Comparison of ENCODE assay signal across 8 cellular contexts in the genomic region with DNA sequence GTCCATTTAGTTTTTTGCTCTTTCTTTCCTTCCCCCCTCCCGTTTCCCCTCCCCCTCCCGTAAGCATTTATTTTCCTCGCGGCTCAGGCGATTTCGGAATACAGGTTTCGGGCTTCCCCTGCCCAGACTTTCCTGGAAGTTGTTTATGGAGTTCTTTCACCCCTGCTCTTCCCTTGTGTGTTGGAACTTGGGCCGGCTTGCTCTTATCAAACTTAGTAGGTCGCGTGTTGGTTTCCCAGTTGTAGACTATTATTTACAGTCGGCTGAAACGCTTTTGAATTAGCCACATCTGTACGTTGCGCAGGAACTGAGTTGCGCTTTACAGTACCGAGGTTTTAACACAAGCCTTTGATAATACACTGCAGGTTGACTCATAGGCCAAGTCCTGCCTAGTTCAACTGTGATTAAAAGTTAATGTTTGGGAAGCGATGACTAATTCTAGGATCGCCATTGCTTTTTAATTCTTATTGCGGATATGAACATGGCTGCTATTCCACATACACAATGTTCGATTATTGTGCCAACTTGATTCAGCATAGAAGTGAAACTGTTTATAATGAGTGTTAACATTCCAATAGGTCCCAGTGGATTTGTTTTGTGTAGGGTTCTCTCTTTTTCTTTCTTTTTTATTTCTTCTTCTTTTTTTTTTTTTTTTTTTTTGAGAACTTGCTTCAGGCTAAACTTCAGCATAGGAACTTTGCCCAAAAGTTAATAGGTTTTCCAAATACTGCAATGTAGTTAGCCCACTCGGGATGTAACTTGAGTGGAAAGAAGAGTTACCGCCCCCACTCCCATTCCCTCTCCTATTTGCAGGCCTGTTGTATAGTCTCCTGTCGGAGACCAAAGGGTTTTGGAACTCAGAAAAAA. TPM values are rescaled to one million over a fixed set of nuclear protein-coding genes. Genes with fewer than 3 reads are reported as not detected.
DNase-seq lines count a peak whose midpoint lies in the region; ATAC-seq and TF ChIP-seq lines count a peak whose summit lies in the region.

No MANE protein-coding gene starts in this region.

- CTCF ChIA-PET in activated CD4-positive, alpha-beta memory T cell treated with anti-CD3 and anti-CD28 coated beads for 36 hours (lab: Charles Lee): no interaction called here

- no peaks in the 10 kb centered on the region for H3K9me3 Mint-ChIP-seq in activated CD4-positive, alpha-beta memory T cell treated with anti-CD3 and anti-CD28 coated beads for 36 hours
- H3K9me3 Mint-ChIP-seq in natural killer cell treated with Interleukin-12 subunit alpha and Interleukin-12 subunit beta and Interleukin-15 and Interleukin-18, amount 100 ng/mL, for 72 hours: no peaks in the 10 kb centered on the region

- H3K27me3 Mint-ChIP-seq in activated CD4-positive, alpha-beta memory T cell treated with anti-CD3 and anti-CD28 coated beads for 36 hours: peaks cover 26% of the 10 kb centered on the region
- H3K27me3 Mint-ChIP-seq in natural killer cell treated with Interleukin-12 subunit alpha and Interleukin-12 subunit beta and Interleukin-15 and Interleukin-18, amount 100 ng/mL, for 72 hours: peaks cover 29 to 64% of the 10 kb centered on the region in 2 donors

- peak overlapping the region; percentile 94 for H3K27ac ChIP-seq in fibroblast of lung (ENCODE audit: insufficient read depth, low read length)

- H3K4me1 Mint-ChIP-seq in activated CD4-positive, alpha-beta memory T cell treated with anti-CD3 and anti-CD28 coated beads for 36 hours (ENCODE audit: low read depth): peaks cover 9% of the 10 kb centered on the region
- H3K4me1 Mint-ChIP-seq in natural killer cell treated with Interleukin-12 subunit alpha and Interleukin-12 subunit beta and Interleukin-15 and Interleukin-18, amount 100 ng/mL, for 72 hours (ENCODE audit: low read depth in 2 of 2): peaks cover 6 to 7% of the 10 kb centered on the region in 2 donors

- POLR2A ChIA-PET in activated CD4-positive, alpha-beta memory T cell treated with anti-CD3 and anti-CD28 coated beads for 36 hours (lab: Charles Lee): no interaction called here

- peak overlapping the region; percentile 73 to 95 (median 76) for H3K4me3 ChIP-seq in fibroblast of lung (replicated peaks in 1 of 4; ENCODE audit: control extremely low read depth in 1 of 4, insufficient read depth in 1 of 4, low read depth in 3 of 4, low read length in 4 of 4)

- peak; percentile 0 for DNase-seq in stimulated activated CD4-positive, alpha-beta T cell treated with anti-CD3 and anti-CD28 coated beads, Interleukin-12 subunit alpha, Interleukin-12 subunit beta, amount 100 ng/mL, for 4 hours
- no peak for DNase-seq in stimulated activated CD4-positive, alpha-beta T cell treated with anti-CD3 and anti-CD28 coated beads, Interleukin-2, amount 100 ng/mL, for 48 hours
- DNase-seq in activated CD4-positive, alpha-beta memory T cell treated with anti-CD3 and anti-CD28 coated beads for 36 hours: peak; percentile 29
- DNase-seq in fibroblast of lung (ENCODE audit: low read depth in 2 of 2) (peak; percentile 90 to 93), GM13977 (ENCODE audit: low spot score) (no peak), erythroblast (lab: John Stamatoyannopoulos, UW) (no peak), NCI-H510A treated with DMSO at 0.1 percent for 48 hours (lab: John Stamatoyannopoulos, UW) (no peak)
- no peak for DNase-seq in natural killer cell treated with Interleukin-12 subunit alpha and Interleukin-12 subunit beta and Interleukin-15 and Interleukin-18, amount 100 ng/mL, for 72 hours (ENCODE audit: low spot score)

- H3K9ac ChIP-seq in fibroblast of lung (ENCODE audit: insufficient read depth, low read length): peak overlapping the region; percentile 94

- ATAC-seq in natural killer cell treated with Interleukin-12 subunit alpha and Interleukin-12 subunit beta and Interleukin-15 and Interleukin-18, amount 100 ng/mL, for 72 hours: no peak

- H4K20me1 ChIP-seq in fibroblast of lung (ENCODE audit: control insufficient read depth, extremely low read depth, insufficient read depth, low read length): no peaks in the 10 kb centered on the region

- peaks cover 60% of the 10 kb centered on the region for H3K79me2 ChIP-seq in fibroblast of lung (ENCODE audit: control insufficient read depth, insufficient read depth, low read length)

- no peak for TF ChIP-seq POLR2A in erythroblast (IDR thresholded peaks at IDR 0.05; ENCODE audit: low read length)

- in situ Hi-C loops in GM13977 (cut with MboI; ENCODE audit: low pct_unique_long_range_greater_than_20kb, low sequenced_read_pairs, unreplicated experiment): no loop called here

- no peaks in the 10 kb centered on the region for H3K9me3 ChIP-seq in fibroblast of lung (ENCODE audit: control insufficient read depth, insufficient read depth, low read depth, low read length)

- intact Hi-C loops in activated CD4-positive, alpha-beta memory T cell treated with anti-CD3 and anti-CD28 coated beads for 36 hours (cut with micrococcal nuclease): loop anchor here (2.0 to 5.0 kb wide), 2 partner anchors 155 to 197 kb away; a partner anchor contains a TSS

- H2AFZ ChIP-seq in fibroblast of lung (ENCODE audit: low read length): no peak overlapping the region

- no peak overlapping the region for H3K27ac Mint-ChIP-seq in activated CD4-positive, alpha-beta memory T cell treated with anti-CD3 and anti-CD28 coated beads for 36 hours
- no peak overlapping the region for H3K27ac Mint-ChIP-seq in natural killer cell treated with Interleukin-12 subunit alpha and Interleukin-12 subunit beta and Interleukin-15 and Interleukin-18, amount 100 ng/mL, for 72 hours

- H3K27me3 ChIP-seq in fibroblast of lung (ENCODE audit: control insufficient read depth, insufficient read depth, low read length): no peaks in the 10 kb centered on the region

- peak overlapping the region; percentile 67 for H3K4me2 ChIP-seq in fibroblast of lung (ENCODE audit: extremely low read depth, insufficient read depth, low read length)

- peaks cover 20% of the 10 kb centered on the region for H3K4me1 ChIP-seq in fibroblast of lung (ENCODE audit: control insufficient read depth, extremely low read depth, insufficient read depth, low read length)

- TF ChIP-seq CTCF in fibroblast of lung (conservative IDR thresholded peaks at IDR 0.05 in 1 of 2, IDR thresholded peaks at IDR 0.05 in 1 of 2; ENCODE audit: low read depth in 1 of 2, low read length in 2 of 2) (no peak), GM13977 (IDR thresholded peaks at IDR 0.05; ENCODE audit: extremely low read depth, insufficient read depth, missing control alignments) (no peak)

- no peaks in the 10 kb centered on the region for H3K36me3 ChIP-seq in fibroblast of lung (ENCODE audit: control insufficient read depth, insufficient read depth, low read length)

- H3K36me3 Mint-ChIP-seq in activated CD4-positive, alpha-beta memory T cell treated with anti-CD3 and anti-CD28 coated beads for 36 hours: no peaks in the 10 kb centered on the region
- peaks cover 6% of the 10 kb centered on the region for H3K36me3 Mint-ChIP-seq in natural killer cell treated with Interleukin-12 subunit alpha and Interleukin-12 subunit beta and Interleukin-15 and Interleukin-18, amount 100 ng/mL, for 72 hours

- peak overlapping the region; percentile 70 for H3K4me3 Mint-ChIP-seq in activated CD4-positive, alpha-beta memory T cell treated with anti-CD3 and anti-CD28 coated beads for 36 hours
- peak overlapping the region; percentile 70 for H3K4me3 Mint-ChIP-seq in natural killer cell treated with Interleukin-12 subunit alpha and Interleukin-12 subunit beta and Interleukin-15 and Interleukin-18, amount 100 ng/mL, for 72 hours

RNA-seq across cellular contexts. Expression of a gene that starts 1.8 kb away (rescaled TPM):
- total RNA-seq in activated CD4-positive, alpha-beta memory T cell treated with anti-CD3 and anti-CD28 coated beads for 36 hours: under 1 TPM; 0.24 to 0.71 TPM
- 157 and 169 TPM in 2 replicates for total RNA-seq in fibroblast of lung
- polyA plus RNA-seq in fibroblast of lung: 108 and 116 TPM in 2 replicates
- 95.3 and 109 TPM in 2 replicates for polyA plus RNA-seq in fibroblast of lung (2012)
- 285 and 311 TPM in 2 replicates for polyA minus RNA-seq in fibroblast of lung (ENCODE audit: low replicate concordance)
- total RNA-seq in natural killer cell treated with Interleukin-12 subunit alpha and Interleukin-12 subunit beta and Interleukin-15 and Interleukin-18, amount 100 ng/mL, for 72 hours: under 1 TPM in 1 of 2 donors, not detected in 1; 0.56 TPM

Comparison
In these comparisons a context has a peak if more than half of its experiments do, and no peak if none do; other contexts are left out.
1. DNase-seq: peak in stimulated activated CD4-positive, alpha-beta T cell treated with anti-CD3 and anti-CD28 coated beads, Interleukin-12 subunit alpha, Interleukin-12 subunit beta, amount 100 ng/mL, for 4 hours (single experiment), activated CD4-positive, alpha-beta memory T cell treated with anti-CD3 and anti-CD28 coated beads for 36 hours (single experiment) and fibroblast of lung (2 of 2); none in stimulated activated CD4-positive, alpha-beta T cell treated with anti-CD3 and anti-CD28 coated beads, Interleukin-2, amount 100 ng/mL, for 48 hours (0 of 2), natural killer cell treated with Interleukin-12 subunit alpha and Interleukin-12 subunit beta and Interleukin-15 and Interleukin-18, amount 100 ng/mL, for 72 hours (single experiment), GM13977 (single experiment), erythroblast (0 of 2) and NCI-H510A treated with DMSO at 0.1 percent for 48 hours (single experiment).
2. RNA of a gene that starts 1.8 kb away (total RNA-seq): 157 to 169 TPM in fibroblast of lung; 0.24 to 0.71 TPM in activated CD4-positive, alpha-beta memory T cell treated with anti-CD3 and anti-CD28 coated beads for 36 hours and 0.56 TPM in natural killer cell treated with Interleukin-12 subunit alpha and Interleukin-12 subunit beta and Interleukin-15 and Interleukin-18, amount 100 ng/mL, for 72 hours; every median in the first group is over 10 times any median in the second.